ENCODE assay signal across 9 cellular contexts in the genomic region with DNA sequence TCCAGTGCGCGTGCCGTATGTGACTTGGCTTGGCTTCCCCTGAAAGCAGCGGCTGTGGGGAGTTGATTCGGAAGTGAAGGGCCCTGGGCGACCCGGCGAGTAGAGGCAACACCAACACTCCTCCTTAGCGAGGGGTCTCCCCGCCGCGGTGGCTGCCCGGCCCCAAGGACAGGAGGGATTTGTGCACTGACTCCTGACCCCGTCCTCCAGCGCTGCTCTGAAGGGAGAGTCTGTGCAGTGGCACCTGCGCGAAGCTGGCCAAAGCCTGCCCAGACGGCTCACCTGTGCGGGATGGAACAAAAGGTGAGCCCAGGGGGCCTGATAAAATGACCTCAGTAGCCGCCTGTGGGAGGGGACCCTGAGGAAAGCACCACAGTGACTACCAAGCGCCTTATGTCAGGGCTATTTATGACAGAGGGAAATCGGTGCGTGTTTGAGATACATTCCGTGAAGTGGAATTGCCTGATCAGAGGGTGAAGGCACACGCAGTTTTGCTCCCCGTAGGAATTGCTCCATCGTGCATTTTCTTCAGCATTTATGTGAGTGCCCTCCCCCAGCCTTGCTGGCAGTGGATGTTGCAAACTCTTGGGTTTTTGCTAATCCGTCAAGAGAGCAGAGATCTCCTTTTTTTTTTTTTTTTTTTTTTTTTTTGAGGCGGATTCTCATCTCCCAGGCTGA. TPM values are rescaled to one million over a fixed set of nuclear protein-coding genes. Genes with fewer than 3 reads are reported as not detected.
DNase-seq lines count a peak whose midpoint lies in the region; ATAC-seq and TF ChIP-seq lines count a peak whose summit lies in the region.
"Not testable (repeated sequence)": the region's sequence is repeated elsewhere in the genome, so short reads cannot be mapped to it uniquely, and the experiment has no call there.
"Had no signal": no experiment of that assay in that cellular context is flagged by ENCODE, and none has a peak within 500 bp of the region (broad histone marks: within the 10 kb centered on the region; RNA-seq: fewer than 3 reads in every experiment).

No MANE protein-coding gene starts in this region.

- 22% methylated on average over 10 of the region's 29 CpGs for WGBS in SK-N-SH (ENCODE audit: low lambda C conversion rate)
- 3 to 5% methylated on average over 9 to 12 of the region's 29 CpGs for WGBS in body of pancreas, 2 donors
- WGBS in aorta, 2 donors, result 5 to 6% methylated on average over 10 of the region's 29 CpGs

- not testable (repeated sequence) for H3K79me2 ChIP-seq in SK-N-SH (ENCODE audit: insufficient read depth)

- DNase-seq in GM12864 (ENCODE audit: low read depth); left cardiac atrium; aorta: not testable (repeated sequence)
- DNase-seq in HAP-1 (ENCODE audit: low spot score in 2 of 2) (peak in 1 of 2 experiments; percentile 28), SK-N-SH (peak; percentile 42), body of pancreas (peak in 3 of 4 donors; percentile 19 to 28 (median 21))

- not testable (repeated sequence) for H3K9me2 ChIP-seq in SK-N-SH

- TF ChIP-seq CTCF in GM12864 (IDR thresholded peaks at IDR 0.05; ENCODE audit: low read depth, low read length, missing control alignments); SK-N-SH (IDR thresholded peaks at IDR 0.05); body of pancreas (IDR thresholded peaks at IDR 0.05): not testable (repeated sequence)

- H3K9me3 Mint-ChIP-seq in IgD-negative memory B cell, result not testable (repeated sequence)

- CTCF ChIA-PET in SK-N-SH (lab: Yijun Ruan, JAX), result not testable (repeated sequence)

- H3K36me3 Mint-ChIP-seq in IgD-negative memory B cell, result not testable (repeated sequence)

- H4K20me1 ChIP-seq in SK-N-SH (ENCODE audit: insufficient read depth), result not testable (repeated sequence)

- not testable (repeated sequence) for H3K27me3 Mint-ChIP-seq in IgD-negative memory B cell

- TF ChIP-seq RAD21 in SK-N-SH (IDR thresholded peaks at IDR 0.05; ENCODE audit: low read length), result not testable (repeated sequence)

- H3K36me3 ChIP-seq in HAP-1 (replicated peaks); SK-N-SH (replicated peaks in 1 of 2; ENCODE audit: control insufficient read depth in 1 of 2, insufficient read depth in 2 of 2, low read length in 1 of 2); body of pancreas (replicated peaks in 1 of 2; ENCODE audit: insufficient read depth in 1 of 2, low read depth in 2 of 2); neuron (ENCODE audit: insufficient read depth, low read length); aorta (ENCODE audit: control insufficient read depth in 1 of 2, insufficient read depth in 2 of 2, low read length in 1 of 2): not testable (repeated sequence)

- POLR2A ChIA-PET in SK-N-SH (lab: Yijun Ruan, JAX), result not testable (repeated sequence)

- not testable (repeated sequence) for H3K27me3 ChIP-seq in HAP-1 (ENCODE audit: low read depth); SK-N-SH (ENCODE audit: insufficient read depth); body of pancreas; neuron (ENCODE audit: insufficient read depth, low read length); aorta (ENCODE audit: control insufficient read depth in 1 of 2, insufficient read depth in 2 of 2, low read length in 1 of 2)

- H3K4me3 Mint-ChIP-seq in IgD-negative memory B cell, result peak overlapping the region; percentile 57 to 84 (median 63)

- H3K9ac ChIP-seq in SK-N-SH, result peak overlapping the region; percentile 33; the same call in 1 of the 2 replicates

- peak overlapping the region; percentile 51 for H3K4me3 ChIP-seq in GM12864 (ENCODE audit: low read depth, low read length)
- H3K4me3 ChIP-seq in HAP-1, result peak overlapping the region; percentile 45
- H3K4me3 ChIP-seq in SK-N-SH (ENCODE audit: low read depth in 2 of 2, low read length in 1 of 2), result peak overlapping the region; percentile 51 to 72
- H3K4me3 ChIP-seq in body of pancreas, result peak overlapping the region in 1 of 2 donors; percentile 38
- H3K4me3 ChIP-seq in neuron (ENCODE audit: low read length), result peak overlapping the region; percentile 60
- H3K4me3 ChIP-seq in aorta (ENCODE audit: low read length in 2 of 2), result peak overlapping the region in 1 of 2 donors; percentile 16

- peak overlapping the region; percentile 97 for H2AFZ ChIP-seq in SK-N-SH (ENCODE audit: low read depth)
- peak overlapping the region; percentile 72 for H2AFZ ChIP-seq in neuron (ENCODE audit: low read depth, low read length)

- H3K27ac ChIP-seq in SK-N-SH (ENCODE audit: low read depth in 2 of 2, low read length in 1 of 2) (peak overlapping the region in 1 of 2 experiments; percentile 20; a peak in 1 of 4 replicates), body of pancreas (peak overlapping the region in 3 of 4 donors; percentile 42 to 76 (median 59))
- not testable (repeated sequence) for H3K27ac ChIP-seq in aorta (ENCODE audit: low read depth in 1 of 2, low read length in 2 of 2)

- peak in 1 of 3 donors; percentile 27 for TF ChIP-seq POLR2A in body of pancreas (IDR thresholded peaks at IDR 0.05)

- H3F3A ChIP-seq in SK-N-SH (replicated peaks; ENCODE audit: insufficient read depth), result not testable (repeated sequence)

- intact Hi-C loops in body of pancreas (cut with DNase I); left cardiac atrium (cut with DNase I); aorta (cut with DNase I): not testable (repeated sequence)

- peak overlapping the region in 1 of 3 donors; percentile 54 for H3K27ac Mint-ChIP-seq in IgD-negative memory B cell

- H3K4me1 ChIP-seq in HAP-1; SK-N-SH (ENCODE audit: control insufficient read depth in 1 of 2, insufficient read depth in 2 of 2, low read depth in 1 of 2, low read length in 1 of 2); body of pancreas; neuron (ENCODE audit: insufficient read depth, low read length); aorta (ENCODE audit: control insufficient read depth in 1 of 2, insufficient read depth in 2 of 2, low read length in 2 of 2): not testable (repeated sequence)

- not testable (repeated sequence) for H3K9me3 ChIP-seq in HAP-1; SK-N-SH; body of pancreas; neuron (ENCODE audit: low read length); aorta (ENCODE audit: control insufficient read depth, low read length)

- TF ChIP-seq EP300 in SK-N-SH (IDR thresholded peaks at IDR 0.05; ENCODE audit: borderline replicate concordance in 1 of 2, low read depth in 1 of 2, low read length in 1 of 2), result not testable (repeated sequence)

- in situ Hi-C loops in HAP-1 (cut with MboI; ENCODE audit: low sequenced_read_pairs), result not testable (repeated sequence)

- H3K4me2 ChIP-seq in SK-N-SH, result peak overlapping the region; percentile 87

- ATAC-seq in body of pancreas (peak; percentile 50), left cardiac atrium (peak; percentile 39 to 48), aorta (ENCODE audit: low FRiP score) (peak; percentile 73)

- not testable (repeated sequence) for H3K4me1 Mint-ChIP-seq in IgD-negative memory B cell

RNA-seq across cellular contexts. Expression of gene CBY3, which starts 22.5 kb away (rescaled TPM):
- 0.64 TPM for polyA plus RNA-seq in IgD-negative memory B cell
- polyA plus RNA-seq in SK-N-SH (2012; rRNA removed), result not detected in 2 replicates
- 0.05 TPM in 1 of 2 replicates, not detected in the other for polyA plus RNA-seq in SK-N-SH (2012; cell fraction: cytosol; rRNA removed)
- polyA plus RNA-seq in SK-N-SH (2012; cell fraction: nucleus; rRNA removed), result 0.19 and 0.20 TPM in 2 replicates
- total RNA-seq in body of pancreas, result not detected
- total RNA-seq in left cardiac atrium, result not detected
- not detected for total RNA-seq in aorta
- not detected for polyA plus RNA-seq in aorta
- total RNA-seq: ureter had no signal

RNA-seq across cellular contexts. Expression of gene HNRNPH1, which starts 34.8 kb away (rescaled TPM):
- polyA plus RNA-seq in IgD-negative memory B cell (116 TPM), SK-N-SH (2012; rRNA removed) (192 and 197 TPM in 2 replicates), aorta (100 to 1,000 TPM; 141 to 285 TPM)
- 150 and 183 TPM in 2 replicates for polyA plus RNA-seq in SK-N-SH (2012; cell fraction: cytosol; rRNA removed)
- polyA plus RNA-seq in SK-N-SH (2012; cell fraction: nucleus; rRNA removed), result 420 and 667 TPM in 2 replicates
- total RNA-seq in body of pancreas (100 to 1,000 TPM; 335 to 732 TPM), left cardiac atrium (100 to 1,000 TPM; 235 to 273 TPM), aorta (100 to 1,000 TPM; 523 to 680 TPM)

RNA-seq across cellular contexts. Expression of gene CANX, which starts 40.4 kb away (rescaled TPM):
- 147 TPM for polyA plus RNA-seq in IgD-negative memory B cell
- 142 and 215 TPM in 2 replicates for polyA plus RNA-seq in SK-N-SH (2012; rRNA removed)
- 164 and 239 TPM in 2 replicates for polyA plus RNA-seq in SK-N-SH (2012; cell fraction: cytosol; rRNA removed)
- polyA plus RNA-seq in SK-N-SH (2012; cell fraction: nucleus; rRNA removed), result 163 and 217 TPM in 2 replicates
- total RNA-seq in body of pancreas, result 100 to 1,000 TPM; 262 to 401 TPM
- total RNA-seq in left cardiac atrium, result 100 to 1,000 TPM; 446 to 550 TPM
- 100 to 1,000 TPM; 511 to 514 TPM for total RNA-seq in aorta
- polyA plus RNA-seq in aorta, result 100 to 1,000 TPM; 143 to 182 TPM
